ENCODE assay signal across 23 cellular contexts in genomic region chr7:17613338-17614041, GRCh38.
DNase-seq lines count a peak whose midpoint lies in the region; ATAC-seq and TF ChIP-seq lines count a peak whose summit lies in the region.
"Had no signal": no experiment of that assay in that cellular context is flagged by ENCODE, and none has a peak within 500 bp of the region (broad histone marks: within the 10 kb centered on the region; RNA-seq: fewer than 3 reads in every experiment).

No MANE protein-coding gene starts in this region.

- intact Hi-C loops in mammary epithelial cell (cut with micrococcal nuclease) (no loop called here), MCF 10A (cut with micrococcal nuclease) (no loop called here), IMR-90 (cut with micrococcal nuclease) (no loop called here)

- no peak overlapping the region for H3K4me2 ChIP-seq in mammary epithelial cell (ENCODE audit: insufficient read depth, low read depth, low read length)
- no peak overlapping the region for H3K4me2 ChIP-seq in IMR-90 (ENCODE audit: low read depth, low read length)
- H3K4me2 ChIP-seq in osteoblast (ENCODE audit: insufficient read depth, low read length), result no peak overlapping the region
- H3K4me2 ChIP-seq: A549, BLaER1 had no signal

- no peak overlapping the region for H3K9ac ChIP-seq in mammary epithelial cell (ENCODE audit: insufficient read depth, low read length)
- H3K9ac ChIP-seq in IMR-90 (ENCODE audit: low read depth, low read length), result no peak overlapping the region
- H3K9ac ChIP-seq: BLaER1 had no signal

- no peak overlapping the region for H4K91ac ChIP-seq in IMR-90 (ENCODE audit: insufficient read depth, low read depth, low read length)

- TF ChIP-seq RAD21 in IMR-90 (IDR thresholded peaks at IDR 0.05; ENCODE audit: low read length), result no peak

- no peaks in the 10 kb centered on the region for H3K79me1 ChIP-seq in IMR-90 (ENCODE audit: low read depth in 1 of 2, low read length in 2 of 2)

- no TSS peak for BruUV-seq in mammary epithelial cell (replicated peaks; lab: Mats Ljungman, UMichigan)
- no TSS peak for BruUV-seq in MCF 10A (replicated peaks; lab: Mats Ljungman, UMichigan)
- no TSS peak for BruUV-seq in IMR-90 (replicated peaks; lab: Mats Ljungman, UMichigan)

- no peak overlapping the region for H3K27ac Mint-ChIP-seq in MCF 10A (ENCODE audit: low read depth, unreplicated experiment)
- H3K27ac Mint-ChIP-seq: CD8-positive, alpha-beta T cell; HFFc6 had no signal

- no peak for TF ChIP-seq EP300 in gastroesophageal sphincter (IDR thresholded peaks at IDR 0.05)

- H3K27ac ChIP-seq in mammary epithelial cell (ENCODE audit: insufficient read depth, low read depth, low read length) (no peak overlapping the region), IMR-90 (ENCODE audit: insufficient read depth, low read length) (no peak overlapping the region), gastroesophageal sphincter (no peak overlapping the region), osteoblast (ENCODE audit: low read depth, low read length) (no peak overlapping the region)
- H3K27ac ChIP-seq: 22Rv1, A549, BLaER1 had no signal

- no peak overlapping the region for H2AK9ac ChIP-seq in IMR-90 (replicated peaks; ENCODE audit: low read depth, low read length, poor library complexity)

- no peak for TF ChIP-seq POLR2A in IMR-90 (IDR thresholded peaks at IDR 0.05; ENCODE audit: low read depth, low read length)
- TF ChIP-seq POLR2A in gastroesophageal sphincter (IDR thresholded peaks at IDR 0.05), result no peak

- H3K27me3 ChIP-seq in mammary epithelial cell (ENCODE audit: insufficient read depth, low read length), result no peaks in the 10 kb centered on the region
- H3K27me3 ChIP-seq in IMR-90 (ENCODE audit: control insufficient read depth, insufficient read depth, low read length), result no peaks in the 10 kb centered on the region
- H3K27me3 ChIP-seq in gastroesophageal sphincter, result no peaks in the 10 kb centered on the region
- no peaks in the 10 kb centered on the region for H3K27me3 ChIP-seq in osteoblast (ENCODE audit: insufficient read depth, low read length)
- H3K27me3 ChIP-seq: BLaER1 had no signal

- no peak overlapping the region for H3K14ac ChIP-seq in IMR-90 (replicated peaks; ENCODE audit: low read depth, low read length)

- H3K4ac ChIP-seq in IMR-90 (ENCODE audit: low read depth, low read length), result no peak overlapping the region

- no peaks in the 10 kb centered on the region for H4K20me1 ChIP-seq in mammary epithelial cell (ENCODE audit: insufficient read depth, low read length)
- no peaks in the 10 kb centered on the region for H4K20me1 ChIP-seq in IMR-90 (ENCODE audit: insufficient read depth, low read length)
- no peaks in the 10 kb centered on the region for H4K20me1 ChIP-seq in osteoblast (ENCODE audit: insufficient read depth, low read length)
- H4K20me1 ChIP-seq: BLaER1 had no signal

- TF ChIP-seq CTCF in mammary epithelial cell (conservative IDR thresholded peaks at IDR 0.05 in 1 of 2, IDR thresholded peaks at IDR 0.05 in 1 of 2; ENCODE audit: extremely low read depth in 1 of 2, insufficient read depth in 1 of 2, low read depth in 1 of 2, low read length in 2 of 2), result no peak
- no peak for TF ChIP-seq CTCF in MCF 10A (IDR thresholded peaks at IDR 0.05; ENCODE audit: unreplicated experiment)
- TF ChIP-seq CTCF in IMR-90 (conservative IDR thresholded peaks at IDR 0.05; ENCODE audit: low read depth, low read length), result no peak
- no peak for TF ChIP-seq CTCF in gastroesophageal sphincter (IDR thresholded peaks at IDR 0.05)
- no peak for TF ChIP-seq CTCF in osteoblast (IDR thresholded peaks at IDR 0.05; ENCODE audit: extremely low read depth, low read depth, low read length)

- H3K4me1 Mint-ChIP-seq in MCF 10A (ENCODE audit: insufficient read depth, unreplicated experiment), result peaks cover 4% of the 10 kb centered on the region

- no peak overlapping the region for H3K18ac ChIP-seq in IMR-90 (ENCODE audit: low read depth, low read length)

- H2BK120ac ChIP-seq in IMR-90 (ENCODE audit: low read depth, low read length), result no peak overlapping the region

- no peak overlapping the region for H2AK5ac ChIP-seq in IMR-90 (ENCODE audit: low read depth, low read length)

- no peaks in the 10 kb centered on the region for H3K9me3 Mint-ChIP-seq in MCF 10A (ENCODE audit: unreplicated experiment)
- H3K9me3 Mint-ChIP-seq: CD8-positive, alpha-beta T cell; HFFc6 had no signal

- no peaks in the 10 kb centered on the region for H3K9me3 ChIP-seq in mammary epithelial cell (replicated peaks; ENCODE audit: insufficient read depth, low read length)
- no peaks in the 10 kb centered on the region for H3K9me3 ChIP-seq in IMR-90 (ENCODE audit: control insufficient read depth, insufficient read depth, low read length)
- H3K9me3 ChIP-seq in gastroesophageal sphincter, result peaks cover 0 to 8% (median 0%) of the 10 kb centered on the region in 3 donors
- no peaks in the 10 kb centered on the region for H3K9me3 ChIP-seq in osteoblast (ENCODE audit: low read depth, low read length)

- H4K5ac ChIP-seq in IMR-90 (ENCODE audit: low read depth, low read length), result no peak overlapping the region

- CTCF ChIA-PET in mammary epithelial cell (lab: Charles Lee; ENCODE audit: low non-redundant PET) (no interaction called here), MCF 10A (lab: Yijun Ruan, JAX) (interaction anchor here (0.8 kb wide), 1 partner anchor 18 kb away, joined by 3 read pairs; no protein-coding TSS in a partner anchor), IMR-90 (lab: Yijun Ruan, JAX) (no interaction called here)

- H4K8ac ChIP-seq in IMR-90 (ENCODE audit: low read depth in 2 of 2, low read length in 2 of 2), result no peak overlapping the region

- in situ Hi-C loops in mammary epithelial cell (cut with MboI; ENCODE audit: low sequenced_read_pairs in 2 of 2) (no loop called here), IMR-90 (cut with MboI; ENCODE audit: low sequenced_read_pairs) (no loop called here)

- H3K79me2 ChIP-seq in mammary epithelial cell (ENCODE audit: insufficient read depth, low read length) (no peaks in the 10 kb centered on the region), osteoblast (ENCODE audit: insufficient read depth, low read length) (no peaks in the 10 kb centered on the region)

- no peak overlapping the region for H2BK20ac ChIP-seq in IMR-90 (ENCODE audit: low read depth, low read length)

- H3K9me1 ChIP-seq in IMR-90 (ENCODE audit: insufficient read depth, low read length), result no peaks in the 10 kb centered on the region

- H3K4me3 Mint-ChIP-seq in MCF 10A (ENCODE audit: unreplicated experiment), result no peak overlapping the region
- H3K4me3 Mint-ChIP-seq: CD8-positive, alpha-beta T cell; HFFc6 had no signal

- H3K56ac ChIP-seq in IMR-90 (ENCODE audit: extremely low read depth, insufficient read depth, low read length), result no peak overlapping the region

- peaks cover 5% of the 10 kb centered on the region for H3K4me1 ChIP-seq in mammary epithelial cell (ENCODE audit: insufficient read depth, low read length)
- H3K4me1 ChIP-seq in IMR-90 (ENCODE audit: control insufficient read depth, insufficient read depth, low read length), result 0 out of 2 replicates have a peak, but pooled peaks cover 2% of the 10 kb centered on the region
- H3K4me1 ChIP-seq in gastroesophageal sphincter, result no peaks in the 10 kb centered on the region
- H3K4me1 ChIP-seq in osteoblast (ENCODE audit: insufficient read depth, low read length), result peaks cover 5% of the 10 kb centered on the region

- DNase-seq in mammary epithelial cell, result no peak
- no peak for DNase-seq in MCF 10A (ENCODE audit: unreplicated experiment)
- DNase-seq in IMR-90, result no peak
- peak; percentile 17 for DNase-seq in osteoblast (ENCODE audit: insufficient read length, low spot score, missing footprints)
- DNase-seq in germinal center (ENCODE audit: low spot score), result no peak
- DNase-seq in cerebellum (ENCODE audit: low spot score), result no peak
- no peak for DNase-seq in C1 segment of cervical spinal cord (lab: John Stamatoyannopoulos, UW)
- DNase-seq: AML-193; CD8-positive, alpha-beta T cell; COR-L47; DMS 273 treated with DMSO at 0.1 percent for 48 hours; DMS53; DND-41; EL; GOT3; H7; HFFc6 had no signal

- H3K36me3 Mint-ChIP-seq in MCF 10A (ENCODE audit: insufficient read depth, unreplicated experiment), result no peaks in the 10 kb centered on the region
- H3K36me3 Mint-ChIP-seq: CD8-positive, alpha-beta T cell had no signal

- ATAC-seq in IMR-90 (ENCODE audit: low read depth) (no peak), gastroesophageal sphincter (peak; percentile 22)
- ATAC-seq: A549; CD8-positive, alpha-beta T cell; GM12878; HCT116 had no signal

- no peaks in the 10 kb centered on the region for H3K27me3 Mint-ChIP-seq in MCF 10A (ENCODE audit: insufficient read depth, unreplicated experiment)

- POLR2A ChIA-PET in MCF 10A (lab: Yijun Ruan, JAX) (interaction anchor here (1.1 kb wide), 2 partner anchors 10 to 35 kb away, joined by 3 to 4 read pairs; no protein-coding TSS in a partner anchor), IMR-90 (lab: Charles Lee; ENCODE audit: unreplicated experiment) (no interaction called here)

- H3K4me3 ChIP-seq in mammary epithelial cell (replicated peaks in 1 of 3; ENCODE audit: insufficient read depth in 1 of 3, low read depth in 2 of 3, low read length in 3 of 3), result no peak overlapping the region
- H3K4me3 ChIP-seq in IMR-90 (ENCODE audit: insufficient read depth, low read depth, low read length), result no peak overlapping the region
- H3K4me3 ChIP-seq in gastroesophageal sphincter, result no peak overlapping the region
- H3K4me3 ChIP-seq in osteoblast (ENCODE audit: insufficient read depth, low read length), result no peak overlapping the region
- H3K4me3 ChIP-seq: A549, BLaER1, GM12878 had no signal

- H2AFZ ChIP-seq in mammary epithelial cell (ENCODE audit: low read depth, low read length), result peak overlapping the region; percentile 65
- peak overlapping the region; percentile 18 for H2AFZ ChIP-seq in IMR-90 (replicated peaks; ENCODE audit: low read length, poor library complexity)
- no peak overlapping the region for H2AFZ ChIP-seq in osteoblast (ENCODE audit: low read length)

- no peak overlapping the region for H2BK5ac ChIP-seq in IMR-90 (ENCODE audit: low read depth, low read length, poor library complexity, severe bottlenecking)

- no peak overlapping the region for H2BK15ac ChIP-seq in IMR-90 (ENCODE audit: low read depth, low read length)

- dilution Hi-C loops in mammary epithelial cell (cut with HindIII; ENCODE audit: low sequenced_read_pairs), result loop anchor here (5.0 kb wide), 1 partner anchor 49 kb away; no protein-coding TSS in a partner anchor
- dilution Hi-C loops in IMR-90 (cut with HindIII; ENCODE audit: low sequenced_read_pairs, unreplicated experiment), result no loop called here

- no peaks in the 10 kb centered on the region for H3K36me3 ChIP-seq in mammary epithelial cell (ENCODE audit: insufficient read depth, low read length)
- no peaks in the 10 kb centered on the region for H3K36me3 ChIP-seq in IMR-90 (ENCODE audit: control insufficient read depth, insufficient read depth, low read length)
- H3K36me3 ChIP-seq in gastroesophageal sphincter, result no peaks in the 10 kb centered on the region
- no peaks in the 10 kb centered on the region for H3K36me3 ChIP-seq in osteoblast (ENCODE audit: insufficient read depth, low read length)
- H3K36me3 ChIP-seq: BLaER1 had no signal

- H3K23ac ChIP-seq in IMR-90 (ENCODE audit: low read depth, low read length), result no peak overlapping the region

- WGBS in mammary epithelial cell (ENCODE audit: low coverage, missing lambda C conversion rate), result 83% methylated on average over 2 of the region's 2 CpGs
- WGBS in IMR-90 (ENCODE audit: extremely low coverage in 2 of 2, insufficient read length in 1 of 2), 2 experiments, result no CpG with 5 or more reads among the region's 2 CpGs
- WGBS in gastroesophageal sphincter (ENCODE audit: low coverage in 1 of 2), 2 donors, result 91% methylated on average over 1 of the region's 2 CpGs; no CpG with 5 or more reads in 1 of the 2 donors
